Comparison of ENCODE assay signal across 8 cellular contexts in the genomic region with DNA sequence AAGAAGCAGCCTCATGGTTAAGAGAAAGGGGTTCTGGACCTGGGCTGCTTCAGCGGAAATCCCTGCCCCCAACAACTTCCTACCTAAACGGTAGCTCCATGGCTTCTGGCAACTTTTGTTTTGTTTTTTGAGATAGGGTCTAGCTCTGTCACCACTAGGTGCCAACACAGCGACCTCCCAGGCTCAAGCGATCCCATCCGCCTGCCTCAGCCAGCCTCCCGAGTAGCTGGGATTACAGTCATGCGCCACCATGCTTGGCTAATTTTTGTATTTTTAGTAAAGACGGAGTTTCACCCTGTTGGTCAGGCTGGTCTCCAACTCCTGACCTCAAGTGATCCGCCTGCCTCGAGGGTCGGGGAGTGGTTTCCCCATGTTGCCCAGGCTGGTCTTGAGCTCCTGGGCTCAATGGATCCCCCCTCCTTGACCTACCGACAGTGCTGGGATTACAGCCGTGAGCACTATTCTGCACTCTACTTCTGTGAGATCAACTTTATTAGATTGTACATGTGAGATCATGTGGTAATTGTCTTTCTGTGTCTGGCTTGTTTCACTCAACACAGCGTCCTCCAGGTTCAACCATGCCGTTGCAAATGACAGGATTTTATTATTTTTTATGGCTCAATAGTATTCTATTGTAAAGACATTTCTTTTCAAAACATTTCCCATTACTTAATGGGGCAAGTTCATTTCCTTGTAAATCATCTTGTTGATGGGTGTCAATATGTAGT. TPM values are rescaled to one million over a fixed set of nuclear protein-coding genes. Genes with fewer than 3 reads are reported as not detected.
DNase-seq lines count a peak whose midpoint lies in the region; ATAC-seq, FAIRE-seq and TF ChIP-seq lines count a peak whose summit lies in the region.

No MANE protein-coding gene starts in this region.

- H3K36me3 ChIP-seq in astrocyte (ENCODE audit: insufficient read depth, low read length): no peaks in the 10 kb centered on the region
- no peaks in the 10 kb centered on the region for H3K36me3 ChIP-seq in thoracic aorta

- H3K27me3 Mint-ChIP-seq in astrocyte (ENCODE audit: low read depth, unreplicated experiment): no peaks in the 10 kb centered on the region

- H3K79me2 ChIP-seq in astrocyte (ENCODE audit: insufficient read depth, low read length): peaks cover 37% of the 10 kb centered on the region

- no peak overlapping the region for H3K27ac ChIP-seq in astrocyte (ENCODE audit: low read depth, low read length)
- no peak overlapping the region for H3K27ac ChIP-seq in thoracic aorta

- H3K9me3 ChIP-seq in astrocyte (ENCODE audit: insufficient read depth, low read depth, low read length) (no peaks in the 10 kb centered on the region), thoracic aorta (no peaks in the 10 kb centered on the region)

- DNase-seq in astrocyte (ENCODE audit: low read depth) (no peak), left lobe of liver (ENCODE audit: low spot score) (no peak), thoracic aorta (ENCODE audit: low spot score) (no peak), NCI-H345 treated with DMSO at 0.1 percent for 48 hours (lab: John Stamatoyannopoulos, UW; ENCODE audit: unreplicated experiment) (no peak), DMS53 treated with DMSO at 0.1 percent for 48 hours (lab: John Stamatoyannopoulos, UW; ENCODE audit: unreplicated experiment) (no peak), HPDE6-E6E7 (ENCODE audit: extremely low spot score) (no peak)

- peak overlapping the region; percentile 100 for H2AFZ ChIP-seq in astrocyte (ENCODE audit: low read depth, low read length)

- ATAC-seq in HG03520 (IDR thresholded peaks at IDR 0.05; ENCODE audit: unreplicated experiment) (peak; percentile 26), left lobe of liver (peak; percentile 15), thoracic aorta (ENCODE audit: insufficient number of reproducible peaks, low FRiP score, low read depth) (peak; percentile 9)

- TF ChIP-seq CTCF in GM12875 (IDR thresholded peaks at IDR 0.05; ENCODE audit: borderline replicate concordance, insufficient read depth, low read depth, low read length) (no peak), astrocyte (IDR thresholded peaks at IDR 0.05; ENCODE audit: insufficient read depth, low read depth, low read length) (no peak), thoracic aorta (IDR thresholded peaks at IDR 0.05) (no peak)

- H3K4me1 ChIP-seq in astrocyte (ENCODE audit: insufficient read depth, low read length) (peaks cover 12% of the 10 kb centered on the region), thoracic aorta (ENCODE audit: control insufficient read depth in 1 of 2, low read depth in 2 of 2) (peaks cover 7 to 10% of the 10 kb centered on the region in 2 donors)

- H3K4me1 Mint-ChIP-seq in astrocyte (ENCODE audit: low read depth, unreplicated experiment): peaks cover 10% of the 10 kb centered on the region

- H3K4me3 Mint-ChIP-seq in astrocyte (ENCODE audit: unreplicated experiment): peak overlapping the region; percentile 98

- H4K20me1 ChIP-seq in astrocyte (ENCODE audit: insufficient read depth, low read length): peaks cover 8% of the 10 kb centered on the region

- no peak for FAIRE-seq in astrocyte (lab: Jason Lieb, UNC)

- no peaks in the 10 kb centered on the region for H3K9me3 Mint-ChIP-seq in astrocyte (ENCODE audit: unreplicated experiment)

- H3K4me2 ChIP-seq in astrocyte (ENCODE audit: low read length): peak overlapping the region; percentile 96

- H3K4me3 ChIP-seq in GM12875 (ENCODE audit: low read depth, low read length) (peak overlapping the region; percentile 44), astrocyte (ENCODE audit: insufficient read depth, low read depth, low read length) (peak overlapping the region; percentile 94), thoracic aorta (peak overlapping the region; percentile 90)

- H3K9ac ChIP-seq in astrocyte (ENCODE audit: low read length): no peak overlapping the region

- H3K36me3 Mint-ChIP-seq in astrocyte (ENCODE audit: low read depth, unreplicated experiment): no peaks in the 10 kb centered on the region

- H3K27ac Mint-ChIP-seq in astrocyte (ENCODE audit: unreplicated experiment): peak overlapping the region; percentile 54

- H3K27me3 ChIP-seq in astrocyte (ENCODE audit: insufficient read depth, low read length) (no peaks in the 10 kb centered on the region), thoracic aorta (replicated peaks; ENCODE audit: insufficient read depth) (no peaks in the 10 kb centered on the region)

RNA-seq across cellular contexts. Expression of gene OBI1, which starts 1.3 kb away (rescaled TPM):
- total RNA-seq in astrocyte: 12.8 and 13.2 TPM in 2 replicates
- total RNA-seq in left lobe of liver: 2.2 TPM
- 10 to 100 TPM in 1 of 2 donors, 1 to 10 TPM in 1; 9.3 to 10.2 TPM for total RNA-seq in thoracic aorta

RNA-seq across cellular contexts. Expression of gene POU4F1, which starts 56.9 kb away (rescaled TPM):
- total RNA-seq in astrocyte (not detected in 2 replicates), left lobe of liver (not detected), thoracic aorta (1 to 10 TPM in 1 of 2 donors, not detected in 1; 1.1 TPM)

Comparison
In these comparisons a context has a peak if more than half of its experiments do, and no peak if none do; other contexts are left out.
1. H3K4me3 ChIP-seq: peak in every context shown above with its lines; median percentile 94 in astrocyte; 90 in thoracic aorta; 44 in GM12875.